15 cellular contexts compared by ENCODE assay signal in the genomic region with DNA sequence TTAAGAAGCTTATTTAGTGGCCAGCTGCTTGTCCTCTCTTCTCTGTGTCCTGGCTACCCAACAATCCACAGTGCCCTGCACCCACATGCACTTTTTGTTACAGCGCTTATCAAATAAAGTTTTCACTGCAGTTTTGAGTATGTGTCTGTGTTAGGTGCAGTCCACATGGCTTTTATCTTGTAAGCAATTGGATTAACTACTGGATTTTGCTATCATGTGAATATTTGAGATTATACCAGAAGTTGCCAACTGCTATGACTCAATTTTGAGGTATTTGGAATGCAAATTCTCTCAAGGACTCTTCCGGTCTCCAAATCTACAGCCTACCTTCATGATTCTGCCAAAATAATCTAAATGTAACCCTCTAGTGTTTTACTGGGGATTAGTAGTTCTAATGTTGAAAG.
"Had no signal": no experiment of that assay in that cellular context is flagged by ENCODE, and none has a peak within 500 bp of the region (broad histone marks: within the 10 kb centered on the region; RNA-seq: fewer than 3 reads in every experiment).

No MANE protein-coding gene starts in this region.

- DNase-seq: activated CD4-positive, alpha-beta memory T cell treated with anti-CD3 and anti-CD28 coated beads for 36 hours; activated gamma-delta T cell treated with Interleukin-2 at 50 U/mL for 16 hours; activated naive CD8-positive, alpha-beta T cell treated with anti-CD3 and anti-CD28 coated beads for 36 hours; activated T-cell treated with anti-CD3 and anti-CD28 coated beads, Interleukin-2, amount 50 U/mL, for 48 hours; aorta; colonic mucosa; effector CD8-positive, alpha-beta T cell; left cardiac atrium; lower lobe of right lung; ovary; stimulated activated CD4-positive, alpha-beta T cell treated with anti-CD3 and anti-CD28 coated beads, Interleukin-4, amount 100 ng/mL, for 4 hours; stimulated activated naive CD8-positive, alpha-beta T cell treated with anti-CD3 and anti-CD28 coated beads, Interleukin-15, amount 100 ng/mL, for 72 hours; T1000 had no signal

- H3K27ac ChIP-seq: colonic mucosa, lower lobe of right lung, ovary, skin epidermis, thoracic aorta had no signal

- H3K4me3 ChIP-seq: colonic mucosa, lower lobe of right lung, ovary, skin epidermis, thoracic aorta had no signal

- H3K36me3 ChIP-seq: colonic mucosa, lower lobe of right lung, ovary, thoracic aorta had no signal

- H3K27me3 ChIP-seq: colonic mucosa, ovary had no signal

- H3K4me1 ChIP-seq: colonic mucosa, lower lobe of right lung had no signal

- ATAC-seq: left cardiac atrium; lower lobe of right lung; stimulated activated naive CD8-positive, alpha-beta T cell treated with anti-CD3 and anti-CD28 coated beads, Interleukin-15, amount 100 ng/mL, for 72 hours had no signal

- H3K9me3 ChIP-seq: colonic mucosa, lower lobe of right lung, ovary, thoracic aorta had no signal
